In genomic region chr13:51120873-51121272, GRCh38 we compare ENCODE assay signal across 11 cellular contexts. TPM values are rescaled to one million over a fixed set of nuclear protein-coding genes. Genes with fewer than 3 reads are reported as not detected.
DNase-seq lines count a peak whose midpoint lies in the region; ATAC-seq, FAIRE-seq and TF ChIP-seq lines count a peak whose summit lies in the region.
"Not testable (repeated sequence)": the region's sequence is repeated elsewhere in the genome, so short reads cannot be mapped to it uniquely, and the experiment has no call there.
"Had no signal": no experiment of that assay in that cellular context is flagged by ENCODE, and none has a peak within 500 bp of the region (broad histone marks: within the 10 kb centered on the region; RNA-seq: fewer than 3 reads in every experiment).

No MANE protein-coding gene starts in this region.

- not testable (repeated sequence) for H3K27ac Mint-ChIP-seq in activated naive CD4-positive, alpha-beta T cell treated with anti-CD3 and anti-CD28 coated beads, Interleukin-2, amount 10 ng/mL, durations not matched to agents 7 days and 5 days; naive B cell

- peak; percentile 22 for TF ChIP-seq CTCF in fibroblast of the aortic adventitia (IDR thresholded peaks at IDR 0.05; ENCODE audit: insufficient read depth, low read length)

- H3K4me3 ChIP-seq in fibroblast of the aortic adventitia (ENCODE audit: low read depth, low read length): not testable (repeated sequence)

- H3K9me3 Mint-ChIP-seq in activated naive CD4-positive, alpha-beta T cell treated with anti-CD3 and anti-CD28 coated beads, Interleukin-2, amount 10 ng/mL, durations not matched to agents 7 days and 5 days: not testable (repeated sequence)
- peaks cover 4 to 20% (median 9%) of the 10 kb centered on the region in 7 donors for H3K9me3 Mint-ChIP-seq in naive B cell

- H3K4me1 Mint-ChIP-seq in activated naive CD4-positive, alpha-beta T cell treated with anti-CD3 and anti-CD28 coated beads, Interleukin-2, amount 10 ng/mL, durations not matched to agents 7 days and 5 days; naive B cell: not testable (repeated sequence)

- CTCF ChIA-PET in activated naive CD4-positive, alpha-beta T cell treated with anti-CD3 and anti-CD28 coated beads, Interleukin-2, amount 10 ng/mL, durations not matched to agents 7 days and 5 days (lab: Charles Lee): interaction anchor here (0.6 to 11.7 kb wide), 7 partner anchors 16 to 167 kb away, joined by 3 to 149 read pairs (median 4); no protein-coding TSS in a partner anchor

- not testable (repeated sequence) for FAIRE-seq in urothelium cell line (lab: Jason Lieb, UNC)

- H3K36me3 Mint-ChIP-seq in activated naive CD4-positive, alpha-beta T cell treated with anti-CD3 and anti-CD28 coated beads, Interleukin-2, amount 10 ng/mL, durations not matched to agents 7 days and 5 days; naive B cell: not testable (repeated sequence)

- H3K4me3 Mint-ChIP-seq in activated naive CD4-positive, alpha-beta T cell treated with anti-CD3 and anti-CD28 coated beads, Interleukin-2, amount 10 ng/mL, durations not matched to agents 7 days and 5 days; naive B cell: not testable (repeated sequence)

- ATAC-seq in naive B cell (ENCODE audit: low read depth in 2 of 2): not testable (repeated sequence)

- not testable (repeated sequence) for H3K27me3 Mint-ChIP-seq in activated naive CD4-positive, alpha-beta T cell treated with anti-CD3 and anti-CD28 coated beads, Interleukin-2, amount 10 ng/mL, durations not matched to agents 7 days and 5 days
- H3K27me3 Mint-ChIP-seq in naive B cell: peaks cover 18 to 21% (median 19%) of the 10 kb centered on the region in 3 donors

- DNase-seq in DMS53 treated with DMSO at 0.1 percent for 48 hours (lab: John Stamatoyannopoulos, UW; ENCODE audit: unreplicated experiment) (peak; percentile 24), HT1080 (ENCODE audit: low read depth) (peak; percentile 28), NCI-H2171 treated with DMSO at 0.1 percent for 48 hours (lab: John Stamatoyannopoulos, UW) (peak; percentile 13), SKM-1 treated with dmso at 0.1 percent for 144 hours (lab: John Stamatoyannopoulos, UW; ENCODE audit: unreplicated experiment) (peak; percentile 4), naive B cell (peak; percentile 1), urothelium cell line (ENCODE audit: low spot score) (peak; percentile 17)
- DNase-seq in activated naive CD4-positive, alpha-beta T cell treated with anti-CD3 and anti-CD28 coated beads, Interleukin-2, amount 10 ng/mL, durations not matched to agents 7 days and 5 days: peak; percentile 49
- DNase-seq in fibroblast of the aortic adventitia (ENCODE audit: low read depth): not testable (repeated sequence)

RNA-seq across cellular contexts. Expression of gene C13orf42, which starts 9.8 kb away (rescaled TPM):
- not detected in 2 replicates for total RNA-seq in HT1080 (2014; rRNA removed; shearing (Covaris generic))
- polyA plus RNA-seq in HT1080 (2015; cell fraction: cytosol; rRNA removed): not detected in 2 replicates
- not detected in 2 replicates for polyA plus RNA-seq in HT1080 (2015; cell fraction: nucleus; rRNA removed)
- total RNA-seq in fibroblast of the aortic adventitia (ENCODE audit: low replicate concordance): not detected in 2 replicates
- polyA plus RNA-seq in naive B cell (ENCODE audit: low read depth in 6 of 6): not detected
- total RNA-seq: activated T-helper 2 cell treated with anti-CD3 and anti-CD28 coated beads, Interferon-gamma antibody, Interleukin-2, Interleukin-4, amounts not matched to agents 10 μg/mL and 5 μg/mL and 100 μg/mL, durations not matched to agents 14 hours and 24 hours and 36 hours; left ventricle myocardium superior; pancreas had no signal
- polyA plus RNA-seq: pancreas had no signal
